ENCODE assay signal across 14 cellular contexts in genomic region chr7:23514755-23515154, GRCh38. TPM values are rescaled to one million over a fixed set of nuclear protein-coding genes. Genes with fewer than 3 reads are reported as not detected.
DNase-seq lines count a peak whose midpoint lies in the region; ATAC-seq and TF ChIP-seq lines count a peak whose summit lies in the region.
"Had no signal": no experiment of that assay in that cellular context is flagged by ENCODE, and none has a peak within 500 bp of the region (broad histone marks: within the 10 kb centered on the region; RNA-seq: fewer than 3 reads in every experiment).

No MANE protein-coding gene starts in this region.

- peak overlapping the region; percentile 46 for H3K27ac Mint-ChIP-seq in activated naive CD8-positive, alpha-beta T cell treated with anti-CD3 and anti-CD28 coated beads, Interleukin-2, amount 50 U/mL, for 24 hours

- peaks cover 75% of the 10 kb centered on the region for H3K36me3 Mint-ChIP-seq in activated naive CD8-positive, alpha-beta T cell treated with anti-CD3 and anti-CD28 coated beads, Interleukin-2, amount 50 U/mL, for 24 hours (ENCODE audit: low read depth)

- no peaks in the 10 kb centered on the region for H3K27me3 Mint-ChIP-seq in activated naive CD8-positive, alpha-beta T cell treated with anti-CD3 and anti-CD28 coated beads, Interleukin-2, amount 50 U/mL, for 24 hours

- no peak for TF ChIP-seq POLR2A in Peyer's patch (IDR thresholded peaks at IDR 0.05)

- no peak for TF ChIP-seq CTCF in Peyer's patch (IDR thresholded peaks at IDR 0.05)
- TF ChIP-seq CTCF in WERI-Rb-1 (IDR thresholded peaks at IDR 0.05; ENCODE audit: low read depth, low read length), result no peak

- H3K4me1 Mint-ChIP-seq in activated naive CD8-positive, alpha-beta T cell treated with anti-CD3 and anti-CD28 coated beads, Interleukin-2, amount 50 U/mL, for 24 hours, result peaks cover 18% of the 10 kb centered on the region

- peak; percentile 12 for DNase-seq in stimulated activated naive CD4-positive, alpha-beta T cell treated with Interleukin-2 at 50 U/mL for 16 hours (lab: John Stamatoyannopoulos, UW)
- DNase-seq in stimulated activated naive CD4-positive, alpha-beta T cell (lab: John Stamatoyannopoulos, UW), result no peak
- no peak for DNase-seq in activated naive CD8-positive, alpha-beta T cell treated with anti-CD3 and anti-CD28 coated beads, Interleukin-2, amount 50 U/mL, for 24 hours
- DNase-seq in middle frontal gyrus (ENCODE audit: extremely low spot score, low spot score) (no peak), Peyer's patch (no peak), WERI-Rb-1 (no peak)
- DNase-seq: BE2C, NCI-H1417, NCI-H526 treated with DMSO at 0.1 percent for 48 hours, Right ventricle myocardium superior had no signal

- H3K4me3 ChIP-seq in Peyer's patch, result no peak overlapping the region
- H3K4me3 ChIP-seq in WERI-Rb-1 (ENCODE audit: low read depth, low read length), result no peak overlapping the region
- H3K4me3 ChIP-seq: coronary artery, prostate gland had no signal

- no peaks in the 10 kb centered on the region for H3K4me1 ChIP-seq in Peyer's patch
- H3K4me1 ChIP-seq: BE2C, prostate gland had no signal

- H3K9me3 Mint-ChIP-seq in activated naive CD8-positive, alpha-beta T cell treated with anti-CD3 and anti-CD28 coated beads, Interleukin-2, amount 50 U/mL, for 24 hours, result no peaks in the 10 kb centered on the region

- H3K4me3 Mint-ChIP-seq in activated naive CD8-positive, alpha-beta T cell treated with anti-CD3 and anti-CD28 coated beads, Interleukin-2, amount 50 U/mL, for 24 hours, result no peak overlapping the region

- H3K9me3 ChIP-seq in Peyer's patch (no peaks in the 10 kb centered on the region), WERI-Rb-1 (ENCODE audit: severe bottlenecking) (no peaks in the 10 kb centered on the region)
- H3K9me3 ChIP-seq: BE2C, prostate gland had no signal

- no peak overlapping the region for H3K27ac ChIP-seq in Peyer's patch
- no peak overlapping the region for H3K27ac ChIP-seq in WERI-Rb-1
- H3K27ac ChIP-seq: coronary artery, prostate gland had no signal

- H3K36me3 ChIP-seq in Peyer's patch (peaks cover 3 to 96% (median 5%) of the 10 kb centered on the region in 3 donors), WERI-Rb-1 (peaks cover 92% of the 10 kb centered on the region)

- ATAC-seq in HG03045 (IDR thresholded peaks at IDR 0.05; ENCODE audit: unreplicated experiment) (peak; percentile 53), GM21423 (IDR thresholded peaks at IDR 0.05; ENCODE audit: unreplicated experiment) (no peak)
- ATAC-seq in activated naive CD8-positive, alpha-beta T cell treated with anti-CD3 and anti-CD28 coated beads, Interleukin-2, amount 50 U/mL, for 24 hours, result peak; percentile 49

- H3K27me3 ChIP-seq in Peyer's patch (no peaks in the 10 kb centered on the region), WERI-Rb-1 (ENCODE audit: insufficient read depth, low read depth, severe bottlenecking) (no peaks in the 10 kb centered on the region)
- H3K27me3 ChIP-seq: BE2C had no signal

RNA-seq across cellular contexts. Expression of gene TRA2A, which starts 17.0 kb away (rescaled TPM):
- 100 to 1,000 TPM in 1 of 4 donors, 10 to 100 TPM in 3; 30.5 to 108 (median 56.4) TPM for total RNA-seq in Peyer's patch

RNA-seq across cellular contexts. Expression of gene IGF2BP3, which starts 44.5 kb away (rescaled TPM):
- 1 to 10 TPM in 1 of 4 donors, not detected in 3; 1.1 TPM for total RNA-seq in Peyer's patch
- total RNA-seq: Right ventricle myocardium superior had no signal
